22 cellular contexts compared by ENCODE assay signal in the genomic region with DNA sequence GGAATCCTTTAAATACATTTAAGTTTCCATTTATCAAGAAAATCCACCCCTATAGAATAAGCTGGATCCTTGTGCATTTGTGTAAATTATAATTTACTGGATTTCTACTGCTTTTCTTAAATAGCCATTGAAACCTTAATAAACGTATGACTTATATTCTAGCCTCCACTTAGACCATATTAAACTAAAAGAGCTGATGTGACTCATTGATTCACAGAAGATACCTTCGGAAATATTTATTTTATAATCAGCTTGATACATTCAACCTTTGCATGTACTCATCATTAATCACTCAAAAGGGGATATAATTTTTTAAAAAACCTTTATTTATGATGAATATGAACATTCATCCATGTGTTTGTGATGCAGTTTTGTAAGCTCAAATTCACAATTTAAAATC.
"Had no signal": no experiment of that assay in that cellular context is flagged by ENCODE, and none has a peak within 500 bp of the region (broad histone marks: within the 10 kb centered on the region; RNA-seq: fewer than 3 reads in every experiment).

No MANE protein-coding gene starts in this region.

- H3K4me2 ChIP-seq: PC-9 had no signal

- H3K36me3 ChIP-seq: MG63, Peyer's patch, SJSA1 had no signal

- H3K9me3 ChIP-seq: MG63, Peyer's patch, SJSA1 had no signal

- ATAC-seq: Right ventricle myocardium inferior had no signal

- H3K27ac ChIP-seq: PC-9, Peyer's patch, SJSA1, SK-N-MC had no signal

- DNase-seq: Karpas-422, KG1, MG63, NCI-H1092, NCI-H1105 treated with DMSO at 0.1 percent for 48 hours, NCI-H1417 treated with DMSO at 0.1 percent for 48 hours, NCI-H146, NCI-H1694 treated with DMSO at 0.1 percent for 48 hours, NCI-H1930, NCI-H2081, NCI-H2107, NCI-H2227 treated with DMSO at 0.1 percent for 48 hours, NCI-H524, NCI-H526 treated with DMSO at 0.1 percent for 48 hours, NCI-H748 treated with DMSO at 0.1 percent for 48 hours, PC-9, Peyer's patch, SIG-M5, T-helper 1 cell had no signal

- H2AFZ ChIP-seq: PC-9 had no signal

- H3K4me1 ChIP-seq: Peyer's patch, SJSA1 had no signal

- H3K27me3 ChIP-seq: MG63, Peyer's patch, SJSA1 had no signal

- H3K4me3 ChIP-seq: MG63, PC-9, Peyer's patch, SJSA1, SK-N-MC had no signal
